1 cellular context compared by ENCODE assay signal in the genomic region with DNA sequence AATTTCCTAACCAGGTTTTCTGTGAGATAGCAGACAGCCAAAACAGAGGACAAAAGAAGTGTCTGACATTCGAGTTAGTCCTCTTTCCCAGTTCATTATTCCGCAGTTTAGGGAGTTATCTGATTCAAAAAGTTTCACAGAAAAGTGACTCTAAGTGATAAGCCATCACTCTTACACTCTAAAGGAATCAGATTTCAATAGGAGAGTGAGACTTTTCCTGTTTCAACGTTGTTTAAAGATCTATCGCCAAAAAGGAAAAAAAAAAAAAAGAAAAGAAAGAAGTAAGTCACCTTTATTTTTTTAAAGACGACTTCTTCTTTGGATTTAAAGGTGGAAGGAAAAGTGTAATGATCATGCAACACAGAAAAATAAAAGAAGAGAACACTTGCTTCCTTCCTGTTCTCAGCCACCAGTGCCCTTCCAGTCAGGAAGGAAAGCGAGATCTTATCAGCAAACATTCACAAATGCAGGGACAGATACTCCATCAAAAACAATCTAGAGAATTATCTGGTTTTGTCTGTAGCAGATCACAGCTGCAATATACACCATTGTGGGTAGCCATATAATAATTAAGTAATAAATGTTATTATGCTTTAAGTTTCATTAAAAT.
TF ChIP-seq lines count a peak whose summit lies in the region.

No MANE protein-coding gene starts in this region.

TF ChIP-seq in HepG2, 621 proteins besides CTCF, POLR2A, EP300 and RAD21 (continued from another document and continues in another):
- TF ChIP-seq, protein P1, sequence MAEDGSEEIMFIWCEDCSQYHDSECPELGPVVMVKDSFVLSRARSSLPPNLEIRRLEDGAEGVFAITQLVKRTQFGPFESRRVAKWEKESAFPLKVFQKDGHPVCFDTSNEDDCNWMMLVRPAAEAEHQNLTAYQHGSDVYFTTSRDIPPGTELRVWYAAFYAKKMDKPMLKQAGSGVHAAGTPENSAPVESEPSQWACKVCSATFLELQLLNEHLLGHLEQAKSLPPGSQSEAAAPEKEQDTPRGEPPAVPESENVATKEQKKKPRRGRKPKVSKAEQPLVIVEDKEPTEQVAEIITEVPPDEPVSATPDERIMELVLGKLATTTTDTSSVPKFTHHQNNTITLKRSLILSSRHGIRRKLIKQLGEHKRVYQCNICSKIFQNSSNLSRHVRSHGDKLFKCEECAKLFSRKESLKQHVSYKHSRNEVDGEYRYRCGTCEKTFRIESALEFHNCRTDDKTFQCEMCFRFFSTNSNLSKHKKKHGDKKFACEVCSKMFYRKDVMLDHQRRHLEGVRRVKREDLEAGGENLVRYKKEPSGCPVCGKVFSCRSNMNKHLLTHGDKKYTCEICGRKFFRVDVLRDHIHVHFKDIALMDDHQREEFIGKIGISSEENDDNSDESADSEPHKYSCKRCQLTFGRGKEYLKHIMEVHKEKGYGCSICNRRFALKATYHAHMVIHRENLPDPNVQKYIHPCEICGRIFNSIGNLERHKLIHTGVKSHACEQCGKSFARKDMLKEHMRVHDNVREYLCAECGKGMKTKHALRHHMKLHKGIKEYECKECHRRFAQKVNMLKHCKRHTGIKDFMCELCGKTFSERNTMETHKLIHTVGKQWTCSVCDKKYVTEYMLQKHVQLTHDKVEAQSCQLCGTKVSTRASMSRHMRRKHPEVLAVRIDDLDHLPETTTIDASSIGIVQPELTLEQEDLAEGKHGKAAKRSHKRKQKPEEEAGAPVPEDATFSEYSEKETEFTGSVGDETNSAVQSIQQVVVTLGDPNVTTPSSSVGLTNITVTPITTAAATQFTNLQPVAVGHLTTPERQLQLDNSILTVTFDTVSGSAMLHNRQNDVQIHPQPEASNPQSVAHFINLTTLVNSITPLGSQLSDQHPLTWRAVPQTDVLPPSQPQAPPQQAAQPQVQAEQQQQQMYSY (CRISPR knock-in tag; IDR thresholded peaks at IDR 0.05), result 0 out of 2 replicates have a peak, but pooled peaks have one; percentile 31
- TF ChIP-seq CENPX (CRISPR knock-in tag; IDR thresholded peaks at IDR 0.05) (no peak), ZNF235 (CRISPR knock-in tag; IDR thresholded peaks at IDR 0.05; ENCODE audit: borderline replicate concordance) (no peak), NFIC (IDR thresholded peaks at IDR 0.05; ENCODE audit: low read length) (0 out of 2 replicates have a peak, but pooled peaks have one; percentile 30), ELF4 (CRISPR knock-in tag; IDR thresholded peaks at IDR 0.05; ENCODE audit: borderline replicate concordance) (peak; percentile 62; the same call in 1 of the 2 replicates), ZNF841 (CRISPR knock-in tag; IDR thresholded peaks at IDR 0.05; ENCODE audit: borderline replicate concordance) (no peak), ZNF569 (CRISPR knock-in tag; IDR thresholded peaks at IDR 0.05; ENCODE audit: borderline replicate concordance) (no peak), KLF9 (CRISPR knock-in tag; IDR thresholded peaks at IDR 0.05; ENCODE audit: low read depth) (no peak), KDM5B (CRISPR knock-in tag; IDR thresholded peaks at IDR 0.05; ENCODE audit: borderline replicate concordance) (no peak), ERF (CRISPR knock-in tag; IDR thresholded peaks at IDR 0.05) (no peak), TCF7L2 (IDR thresholded peaks at IDR 0.05; ENCODE audit: low read depth, low read length) (no peak), FOXC1 (CRISPR knock-in tag; IDR thresholded peaks at IDR 0.05; ENCODE audit: borderline replicate concordance) (no peak), PHF21A (CRISPR knock-in tag; IDR thresholded peaks at IDR 0.05) (no peak), IKZF4 (CRISPR knock-in tag; IDR thresholded peaks at IDR 0.05; ENCODE audit: borderline replicate concordance, low read depth, not compliant biosample characterization) (no peak), MBD4 (IDR thresholded peaks at IDR 0.05; ENCODE audit: borderline replicate concordance, low read length) (peak; percentile 35; the same call in 1 of the 2 replicates), HNF4A (CRISPR knock-in tag; IDR thresholded peaks at IDR 0.05) (no peak; the same call in 1 of the 2 replicates), NCOA2 (CRISPR knock-in tag; IDR thresholded peaks at IDR 0.05) (peak; percentile 39; the same call in 1 of the 2 replicates), SRY (CRISPR knock-in tag; IDR thresholded peaks at IDR 0.05) (no peak), ZKSCAN8 (CRISPR knock-in tag; IDR thresholded peaks at IDR 0.05; ENCODE audit: borderline replicate concordance) (no peak), ZFY (CRISPR knock-in tag; IDR thresholded peaks at IDR 0.05) (no peak), ZNF124 (CRISPR knock-in tag; IDR thresholded peaks at IDR 0.05) (no peak), SRSF1 (optimal IDR thresholded peaks at IDR 0.05; ENCODE audit: low read depth, low read length) (no peak), HDAC2 (CRISPR knock-in tag; IDR thresholded peaks at IDR 0.05) (peak; percentile 47; the same call in 1 of the 2 replicates), ZNF430 (CRISPR knock-in tag; IDR thresholded peaks at IDR 0.05) (no peak)
- TF ChIP-seq, protein P2, sequence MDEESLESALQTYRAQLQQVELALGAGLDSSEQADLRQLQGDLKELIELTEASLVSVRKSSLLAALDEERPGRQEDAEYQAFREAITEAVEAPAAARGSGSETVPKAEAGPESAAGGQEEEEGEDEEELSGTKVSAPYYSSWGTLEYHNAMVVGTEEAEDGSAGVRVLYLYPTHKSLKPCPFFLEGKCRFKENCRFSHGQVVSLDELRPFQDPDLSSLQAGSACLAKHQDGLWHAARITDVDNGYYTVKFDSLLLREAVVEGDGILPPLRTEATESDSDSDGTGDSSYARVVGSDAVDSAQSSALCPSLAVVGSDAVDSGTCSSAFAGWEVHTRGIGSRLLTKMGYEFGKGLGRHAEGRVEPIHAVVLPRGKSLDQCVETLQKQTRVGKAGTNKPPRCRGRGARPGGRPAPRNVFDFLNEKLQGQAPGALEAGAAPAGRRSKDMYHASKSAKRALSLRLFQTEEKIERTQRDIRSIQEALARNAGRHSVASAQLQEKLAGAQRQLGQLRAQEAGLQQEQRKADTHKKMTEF (CRISPR knock-in tag; IDR thresholded peaks at IDR 0.05), result 0 out of 2 replicates have a peak, but pooled peaks have one; percentile 20
- TF ChIP-seq, protein P3, sequence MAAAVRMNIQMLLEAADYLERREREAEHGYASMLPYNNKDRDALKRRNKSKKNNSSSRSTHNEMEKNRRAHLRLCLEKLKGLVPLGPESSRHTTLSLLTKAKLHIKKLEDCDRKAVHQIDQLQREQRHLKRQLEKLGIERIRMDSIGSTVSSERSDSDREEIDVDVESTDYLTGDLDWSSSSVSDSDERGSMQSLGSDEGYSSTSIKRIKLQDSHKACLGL (CRISPR knock-in tag; IDR thresholded peaks at IDR 0.05), result no peak
- TF ChIP-seq, protein P4, sequence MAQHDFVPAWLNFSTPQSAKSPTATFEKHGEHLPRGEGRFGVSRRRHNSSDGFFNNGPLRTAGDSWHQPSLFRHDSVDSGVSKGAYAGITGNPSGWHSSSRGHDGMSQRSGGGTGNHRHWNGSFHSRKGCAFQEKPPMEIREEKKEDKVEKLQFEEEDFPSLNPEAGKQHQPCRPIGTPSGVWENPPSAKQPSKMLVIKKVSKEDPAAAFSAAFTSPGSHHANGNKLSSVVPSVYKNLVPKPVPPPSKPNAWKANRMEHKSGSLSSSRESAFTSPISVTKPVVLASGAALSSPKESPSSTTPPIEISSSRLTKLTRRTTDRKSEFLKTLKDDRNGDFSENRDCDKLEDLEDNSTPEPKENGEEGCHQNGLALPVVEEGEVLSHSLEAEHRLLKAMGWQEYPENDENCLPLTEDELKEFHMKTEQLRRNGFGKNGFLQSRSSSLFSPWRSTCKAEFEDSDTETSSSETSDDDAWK (CRISPR knock-in tag; IDR thresholded peaks at IDR 0.05), result no peak
- TF ChIP-seq, protein P5, sequence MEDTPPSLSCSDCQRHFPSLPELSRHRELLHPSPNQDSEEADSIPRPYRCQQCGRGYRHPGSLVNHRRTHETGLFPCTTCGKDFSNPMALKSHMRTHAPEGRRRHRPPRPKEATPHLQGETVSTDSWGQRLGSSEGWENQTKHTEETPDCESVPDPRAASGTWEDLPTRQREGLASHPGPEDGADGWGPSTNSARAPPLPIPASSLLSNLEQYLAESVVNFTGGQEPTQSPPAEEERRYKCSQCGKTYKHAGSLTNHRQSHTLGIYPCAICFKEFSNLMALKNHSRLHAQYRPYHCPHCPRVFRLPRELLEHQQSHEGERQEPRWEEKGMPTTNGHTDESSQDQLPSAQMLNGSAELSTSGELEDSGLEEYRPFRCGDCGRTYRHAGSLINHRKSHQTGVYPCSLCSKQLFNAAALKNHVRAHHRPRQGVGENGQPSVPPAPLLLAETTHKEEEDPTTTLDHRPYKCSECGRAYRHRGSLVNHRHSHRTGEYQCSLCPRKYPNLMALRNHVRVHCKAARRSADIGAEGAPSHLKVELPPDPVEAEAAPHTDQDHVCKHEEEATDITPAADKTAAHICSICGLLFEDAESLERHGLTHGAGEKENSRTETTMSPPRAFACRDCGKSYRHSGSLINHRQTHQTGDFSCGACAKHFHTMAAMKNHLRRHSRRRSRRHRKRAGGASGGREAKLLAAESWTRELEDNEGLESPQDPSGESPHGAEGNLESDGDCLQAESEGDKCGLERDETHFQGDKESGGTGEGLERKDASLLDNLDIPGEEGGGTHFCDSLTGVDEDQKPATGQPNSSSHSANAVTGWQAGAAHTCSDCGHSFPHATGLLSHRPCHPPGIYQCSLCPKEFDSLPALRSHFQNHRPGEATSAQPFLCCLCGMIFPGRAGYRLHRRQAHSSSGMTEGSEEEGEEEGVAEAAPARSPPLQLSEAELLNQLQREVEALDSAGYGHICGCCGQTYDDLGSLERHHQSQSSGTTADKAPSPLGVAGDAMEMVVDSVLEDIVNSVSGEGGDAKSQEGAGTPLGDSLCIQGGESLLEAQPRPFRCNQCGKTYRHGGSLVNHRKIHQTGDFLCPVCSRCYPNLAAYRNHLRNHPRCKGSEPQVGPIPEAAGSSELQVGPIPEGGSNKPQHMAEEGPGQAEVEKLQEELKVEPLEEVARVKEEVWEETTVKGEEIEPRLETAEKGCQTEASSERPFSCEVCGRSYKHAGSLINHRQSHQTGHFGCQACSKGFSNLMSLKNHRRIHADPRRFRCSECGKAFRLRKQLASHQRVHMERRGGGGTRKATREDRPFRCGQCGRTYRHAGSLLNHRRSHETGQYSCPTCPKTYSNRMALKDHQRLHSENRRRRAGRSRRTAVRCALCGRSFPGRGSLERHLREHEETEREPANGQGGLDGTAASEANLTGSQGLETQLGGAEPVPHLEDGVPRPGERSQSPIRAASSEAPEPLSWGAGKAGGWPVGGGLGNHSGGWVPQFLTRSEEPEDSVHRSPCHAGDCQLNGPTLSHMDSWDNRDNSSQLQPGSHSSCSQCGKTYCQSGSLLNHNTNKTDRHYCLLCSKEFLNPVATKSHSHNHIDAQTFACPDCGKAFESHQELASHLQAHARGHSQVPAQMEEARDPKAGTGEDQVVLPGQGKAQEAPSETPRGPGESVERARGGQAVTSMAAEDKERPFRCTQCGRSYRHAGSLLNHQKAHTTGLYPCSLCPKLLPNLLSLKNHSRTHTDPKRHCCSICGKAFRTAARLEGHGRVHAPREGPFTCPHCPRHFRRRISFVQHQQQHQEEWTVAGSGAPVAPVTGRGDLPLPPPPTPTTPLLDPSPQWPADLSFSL (CRISPR knock-in tag; IDR thresholded peaks at IDR 0.05), result no peak
- TF ChIP-seq, protein P6, sequence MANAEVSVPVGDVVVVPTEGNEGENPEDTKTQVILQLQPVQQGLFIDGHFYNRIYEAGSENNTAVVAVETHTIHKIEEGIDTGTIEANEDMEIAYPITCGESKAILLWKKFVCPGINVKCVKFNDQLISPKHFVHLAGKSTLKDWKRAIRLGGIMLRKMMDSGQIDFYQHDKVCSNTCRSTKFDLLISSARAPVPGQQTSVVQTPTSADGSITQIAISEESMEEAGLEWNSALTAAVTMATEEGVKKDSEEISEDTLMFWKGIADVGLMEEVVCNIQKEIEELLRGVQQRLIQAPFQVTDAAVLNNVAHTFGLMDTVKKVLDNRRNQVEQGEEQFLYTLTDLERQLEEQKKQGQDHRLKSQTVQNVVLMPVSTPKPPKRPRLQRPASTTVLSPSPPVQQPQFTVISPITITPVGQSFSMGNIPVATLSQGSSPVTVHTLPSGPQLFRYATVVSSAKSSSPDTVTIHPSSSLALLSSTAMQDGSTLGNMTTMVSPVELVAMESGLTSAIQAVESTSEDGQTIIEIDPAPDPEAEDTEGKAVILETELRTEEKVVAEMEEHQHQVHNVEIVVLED (CRISPR knock-in tag; IDR thresholded peaks at IDR 0.05; ENCODE audit: borderline replicate concordance), result no peak
- TF ChIP-seq, protein P7, sequence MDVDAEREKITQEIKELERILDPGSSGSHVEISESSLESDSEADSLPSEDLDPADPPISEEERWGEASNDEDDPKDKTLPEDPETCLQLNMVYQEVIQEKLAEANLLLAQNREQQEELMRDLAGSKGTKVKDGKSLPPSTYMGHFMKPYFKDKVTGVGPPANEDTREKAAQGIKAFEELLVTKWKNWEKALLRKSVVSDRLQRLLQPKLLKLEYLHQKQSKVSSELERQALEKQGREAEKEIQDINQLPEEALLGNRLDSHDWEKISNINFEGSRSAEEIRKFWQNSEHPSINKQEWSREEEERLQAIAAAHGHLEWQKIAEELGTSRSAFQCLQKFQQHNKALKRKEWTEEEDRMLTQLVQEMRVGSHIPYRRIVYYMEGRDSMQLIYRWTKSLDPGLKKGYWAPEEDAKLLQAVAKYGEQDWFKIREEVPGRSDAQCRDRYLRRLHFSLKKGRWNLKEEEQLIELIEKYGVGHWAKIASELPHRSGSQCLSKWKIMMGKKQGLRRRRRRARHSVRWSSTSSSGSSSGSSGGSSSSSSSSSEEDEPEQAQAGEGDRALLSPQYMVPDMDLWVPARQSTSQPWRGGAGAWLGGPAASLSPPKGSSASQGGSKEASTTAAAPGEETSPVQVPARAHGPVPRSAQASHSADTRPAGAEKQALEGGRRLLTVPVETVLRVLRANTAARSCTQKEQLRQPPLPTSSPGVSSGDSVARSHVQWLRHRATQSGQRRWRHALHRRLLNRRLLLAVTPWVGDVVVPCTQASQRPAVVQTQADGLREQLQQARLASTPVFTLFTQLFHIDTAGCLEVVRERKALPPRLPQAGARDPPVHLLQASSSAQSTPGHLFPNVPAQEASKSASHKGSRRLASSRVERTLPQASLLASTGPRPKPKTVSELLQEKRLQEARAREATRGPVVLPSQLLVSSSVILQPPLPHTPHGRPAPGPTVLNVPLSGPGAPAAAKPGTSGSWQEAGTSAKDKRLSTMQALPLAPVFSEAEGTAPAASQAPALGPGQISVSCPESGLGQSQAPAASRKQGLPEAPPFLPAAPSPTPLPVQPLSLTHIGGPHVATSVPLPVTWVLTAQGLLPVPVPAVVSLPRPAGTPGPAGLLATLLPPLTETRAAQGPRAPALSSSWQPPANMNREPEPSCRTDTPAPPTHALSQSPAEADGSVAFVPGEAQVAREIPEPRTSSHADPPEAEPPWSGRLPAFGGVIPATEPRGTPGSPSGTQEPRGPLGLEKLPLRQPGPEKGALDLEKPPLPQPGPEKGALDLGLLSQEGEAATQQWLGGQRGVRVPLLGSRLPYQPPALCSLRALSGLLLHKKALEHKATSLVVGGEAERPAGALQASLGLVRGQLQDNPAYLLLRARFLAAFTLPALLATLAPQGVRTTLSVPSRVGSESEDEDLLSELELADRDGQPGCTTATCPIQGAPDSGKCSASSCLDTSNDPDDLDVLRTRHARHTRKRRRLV (CRISPR knock-in tag; IDR thresholded peaks at IDR 0.05), result no peak
- TF ChIP-seq, protein P8, sequence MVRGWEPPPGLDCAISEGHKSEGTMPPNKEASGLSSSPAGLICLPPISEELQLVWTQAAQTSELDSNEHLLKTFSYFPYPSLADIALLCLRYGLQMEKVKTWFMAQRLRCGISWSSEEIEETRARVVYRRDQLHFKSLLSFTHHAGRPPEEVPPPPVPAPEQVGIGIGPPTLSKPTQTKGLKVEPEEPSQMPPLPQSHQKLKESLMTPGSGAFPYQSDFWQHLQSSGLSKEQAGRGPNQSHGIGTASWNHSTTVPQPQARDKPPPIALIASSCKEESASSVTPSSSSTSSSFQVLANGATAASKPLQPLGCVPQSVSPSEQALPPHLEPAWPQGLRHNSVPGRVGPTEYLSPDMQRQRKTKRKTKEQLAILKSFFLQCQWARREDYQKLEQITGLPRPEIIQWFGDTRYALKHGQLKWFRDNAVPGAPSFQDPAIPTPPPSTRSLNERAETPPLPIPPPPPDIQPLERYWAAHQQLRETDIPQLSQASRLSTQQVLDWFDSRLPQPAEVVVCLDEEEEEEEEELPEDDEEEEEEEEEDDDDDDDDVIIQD (CRISPR knock-in tag; IDR thresholded peaks at IDR 0.05; ENCODE audit: low read depth), result 0 out of 2 replicates have a peak, but pooled peaks have one; percentile 40
